ENCODE assay signal across 8 cellular contexts in genomic region chr13:30408319-30409101, GRCh38. TPM values are rescaled to one million over a fixed set of nuclear protein-coding genes. Genes with fewer than 3 reads are reported as not detected.
DNase-seq lines count a peak whose midpoint lies in the region; ATAC-seq, FAIRE-seq and TF ChIP-seq lines count a peak whose summit lies in the region.

No MANE protein-coding gene starts in this region.

- H3K27ac ChIP-seq in CD4-positive, alpha-beta T cell (ENCODE audit: low read depth, low read length), result no peak overlapping the region
- peak overlapping the region; percentile 81 for H3K27ac ChIP-seq in right cardiac atrium (ENCODE audit: low read length)

- peak overlapping the region; percentile 76 for H3K4me3 Mint-ChIP-seq in CD4-positive, alpha-beta T cell
- H3K4me3 Mint-ChIP-seq in T-helper 1 cell treated with Interleukin-12 subunit alpha and Interleukin-12 subunit beta and Interleukin-4 antibody, amounts not matched to agents 30 μg/mL and 1 μg/mL, for 36 hours, result peak overlapping the region; percentile 59

- no peaks in the 10 kb centered on the region for H3K27me3 Mint-ChIP-seq in CD4-positive, alpha-beta T cell
- peaks cover 11% of the 10 kb centered on the region for H3K27me3 Mint-ChIP-seq in T-helper 1 cell treated with Interleukin-12 subunit alpha and Interleukin-12 subunit beta and Interleukin-4 antibody, amounts not matched to agents 30 μg/mL and 1 μg/mL, for 36 hours (ENCODE audit: low read depth)

- intact Hi-C loops in CD4-positive, alpha-beta T cell (cut with DNase I, micrococcal nuclease), result loop anchor here (1.0 to 10.0 kb wide), 8 partner anchors 14 to 394 kb away; partner anchors contain the start of gene UBE2L5 (in 1 of the 2)
- intact Hi-C loops in right cardiac atrium (cut with DNase I), result loop anchor here in 3 of 4 donors (10.0 kb wide), 2 partner anchors 56 to 84 kb away; partner anchors contain the start of gene HMGB1 (in 2 of the 3)

- H3K27ac Mint-ChIP-seq in CD4-positive, alpha-beta T cell, result peak overlapping the region; percentile 78
- peak overlapping the region; percentile 70 for H3K27ac Mint-ChIP-seq in T-helper 1 cell treated with Interleukin-12 subunit alpha and Interleukin-12 subunit beta and Interleukin-4 antibody, amounts not matched to agents 30 μg/mL and 1 μg/mL, for 36 hours

- DNase-seq in CD4-positive, alpha-beta T cell, result peak; percentile 83 to 90 (median 88)
- DNase-seq in HPDE6-E6E7 (ENCODE audit: extremely low spot score), result peak; percentile 22
- peak; percentile 15 to 91 (median 81) for DNase-seq in anterior cingulate cortex (lab: John Stamatoyannopoulos, UW)
- peak; percentile 96 to 98 (median 98) for DNase-seq in right cardiac atrium
- DNase-seq in pulmonary artery endothelial cell (ENCODE audit: low read depth, low spot score), result peak; percentile 67
- DNase-seq in urothelium cell line (ENCODE audit: low spot score), result peak; percentile 73

- H3K27me3 ChIP-seq in CD4-positive, alpha-beta T cell (ENCODE audit: control insufficient read depth, insufficient read depth, low read length), result no peaks in the 10 kb centered on the region
- H3K27me3 ChIP-seq in right cardiac atrium (ENCODE audit: control insufficient read depth, insufficient read depth), result no peaks in the 10 kb centered on the region

- H3K4me1 ChIP-seq in right cardiac atrium (ENCODE audit: control insufficient read depth, insufficient read depth, low read length), result no peaks in the 10 kb centered on the region

- 11% methylated on average over 51 of the region's 51 CpGs for WGBS in right cardiac atrium

- CTCF ChIA-PET in CD4-positive, alpha-beta T cell (lab: Charles Lee), result interaction anchor here (0.8 to 2.6 kb wide), 9 partner anchors 9 to 394 kb away, joined by 3 to 13 read pairs (median 5); partner anchors contain the start of gene KATNAL1

- no peaks in the 10 kb centered on the region for H3K9me3 ChIP-seq in CD4-positive, alpha-beta T cell (ENCODE audit: control insufficient read depth, low read length)
- H3K9me3 ChIP-seq in right cardiac atrium (ENCODE audit: control insufficient read depth, low read length), result no peaks in the 10 kb centered on the region

- peak; percentile 91 for ATAC-seq in CD4-positive, alpha-beta T cell (ENCODE audit: poor library complexity)
- ATAC-seq in GM19463 (IDR thresholded peaks at IDR 0.05; ENCODE audit: unreplicated experiment) (peak; percentile 88), right cardiac atrium (peak; percentile 95 to 96)

- peaks cover 40% of the 10 kb centered on the region for H3K4me1 Mint-ChIP-seq in CD4-positive, alpha-beta T cell (ENCODE audit: low read depth)
- H3K4me1 Mint-ChIP-seq in T-helper 1 cell treated with Interleukin-12 subunit alpha and Interleukin-12 subunit beta and Interleukin-4 antibody, amounts not matched to agents 30 μg/mL and 1 μg/mL, for 36 hours (ENCODE audit: low read depth), result peaks cover 23% of the 10 kb centered on the region

- FAIRE-seq in urothelium cell line (lab: Jason Lieb, UNC), result no peak

- no peaks in the 10 kb centered on the region for H3K9me3 Mint-ChIP-seq in CD4-positive, alpha-beta T cell
- no peaks in the 10 kb centered on the region for H3K9me3 Mint-ChIP-seq in T-helper 1 cell treated with Interleukin-12 subunit alpha and Interleukin-12 subunit beta and Interleukin-4 antibody, amounts not matched to agents 30 μg/mL and 1 μg/mL, for 36 hours

- H3K36me3 Mint-ChIP-seq in CD4-positive, alpha-beta T cell (ENCODE audit: low read depth), result no peaks in the 10 kb centered on the region
- H3K36me3 Mint-ChIP-seq in T-helper 1 cell treated with Interleukin-12 subunit alpha and Interleukin-12 subunit beta and Interleukin-4 antibody, amounts not matched to agents 30 μg/mL and 1 μg/mL, for 36 hours (ENCODE audit: low read depth), result peaks cover 2% of the 10 kb centered on the region

- POLR2A ChIA-PET in CD4-positive, alpha-beta T cell (lab: Charles Lee), result interaction anchor here (0.6 to 5.2 kb wide), 13 partner anchors 9 to 276 kb away, joined by 3 to 44 read pairs (median 5); partner anchors contain the start of genes HMGB1, UBE2L5 and USPL1

- TF ChIP-seq CTCF in CD4-positive, alpha-beta T cell (IDR thresholded peaks at IDR 0.05), result peak; percentile 63

- peak overlapping the region; percentile 31 for H3K4me3 ChIP-seq in right cardiac atrium (ENCODE audit: low read length)

RNA-seq across cellular contexts. Expression of gene UBE2L5, which starts 13.8 kb away (rescaled TPM):
- total RNA-seq in CD4-positive, alpha-beta T cell, result under 1 TPM in 1 of 2 experiments, not detected in 1; 0.11 TPM
- total RNA-seq in right cardiac atrium (not detected), pulmonary artery endothelial cell (not detected in 2 replicates)
- polyA plus RNA-seq in right cardiac atrium, result not detected

RNA-seq across cellular contexts. Expression of gene HMGB1, which starts 57.2 kb away (rescaled TPM):
- 100 to 1,000 TPM; 448 to 465 TPM for total RNA-seq in CD4-positive, alpha-beta T cell
- total RNA-seq in right cardiac atrium, result 100 to 1,000 TPM; 185 to 198 (median 192) TPM
- 259 TPM for polyA plus RNA-seq in right cardiac atrium
- total RNA-seq in pulmonary artery endothelial cell, result 453 and 574 TPM in 2 replicates

Comparison
In these comparisons a context has a peak if more than half of its experiments do, and no peak if none do; other contexts are left out.
1. DNase-seq: peak in every context shown above with its lines; median percentile 98 in right cardiac atrium; 88 in CD4-positive, alpha-beta T cell; 81 in anterior cingulate cortex; 73 in urothelium cell line; 67 in pulmonary artery endothelial cell; 22 in HPDE6-E6E7.